In the genomic region with DNA sequence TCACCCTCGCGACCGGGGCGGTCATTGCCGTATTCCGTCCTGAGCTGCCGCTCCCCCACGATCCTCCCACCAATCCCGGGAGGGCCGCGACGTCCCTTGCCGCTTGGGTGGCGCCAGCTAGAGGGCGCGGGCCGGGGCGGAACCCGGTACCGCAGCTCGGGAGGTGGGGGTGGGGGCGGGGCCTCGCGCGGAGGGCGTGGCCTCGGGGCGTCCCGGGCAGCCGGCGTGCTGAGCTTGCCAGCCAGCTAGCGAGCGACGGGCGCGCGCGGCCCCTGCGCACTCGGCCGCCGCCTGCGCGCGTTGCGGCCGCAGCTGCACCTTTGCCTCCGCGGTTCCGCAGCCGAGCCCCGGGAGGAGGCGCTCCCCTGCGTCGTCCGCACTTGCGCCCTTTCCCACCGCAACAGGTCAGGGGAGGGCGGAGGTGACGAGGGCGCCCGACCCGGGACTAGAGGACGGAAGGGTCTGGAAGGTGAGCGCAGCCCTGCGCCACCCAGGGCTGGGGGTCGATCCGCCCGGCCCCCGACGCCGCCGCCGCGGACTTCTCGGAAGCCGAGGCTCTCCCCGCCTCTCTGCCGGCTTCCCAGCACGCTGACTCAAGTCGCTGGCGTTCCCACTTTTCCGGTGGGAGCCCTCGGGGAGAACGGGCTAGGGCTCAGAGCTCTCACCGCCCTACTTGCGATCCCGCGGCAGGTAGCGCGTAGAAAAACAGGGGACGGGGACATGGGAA, we compare ENCODE assay signal across 7 cellular contexts. TPM values are rescaled to one million over a fixed set of nuclear protein-coding genes. Genes with fewer than 3 reads are reported as not detected.
DNase-seq lines count a peak whose midpoint lies in the region; ATAC-seq and TF ChIP-seq lines count a peak whose summit lies in the region.

A gene with protein sequence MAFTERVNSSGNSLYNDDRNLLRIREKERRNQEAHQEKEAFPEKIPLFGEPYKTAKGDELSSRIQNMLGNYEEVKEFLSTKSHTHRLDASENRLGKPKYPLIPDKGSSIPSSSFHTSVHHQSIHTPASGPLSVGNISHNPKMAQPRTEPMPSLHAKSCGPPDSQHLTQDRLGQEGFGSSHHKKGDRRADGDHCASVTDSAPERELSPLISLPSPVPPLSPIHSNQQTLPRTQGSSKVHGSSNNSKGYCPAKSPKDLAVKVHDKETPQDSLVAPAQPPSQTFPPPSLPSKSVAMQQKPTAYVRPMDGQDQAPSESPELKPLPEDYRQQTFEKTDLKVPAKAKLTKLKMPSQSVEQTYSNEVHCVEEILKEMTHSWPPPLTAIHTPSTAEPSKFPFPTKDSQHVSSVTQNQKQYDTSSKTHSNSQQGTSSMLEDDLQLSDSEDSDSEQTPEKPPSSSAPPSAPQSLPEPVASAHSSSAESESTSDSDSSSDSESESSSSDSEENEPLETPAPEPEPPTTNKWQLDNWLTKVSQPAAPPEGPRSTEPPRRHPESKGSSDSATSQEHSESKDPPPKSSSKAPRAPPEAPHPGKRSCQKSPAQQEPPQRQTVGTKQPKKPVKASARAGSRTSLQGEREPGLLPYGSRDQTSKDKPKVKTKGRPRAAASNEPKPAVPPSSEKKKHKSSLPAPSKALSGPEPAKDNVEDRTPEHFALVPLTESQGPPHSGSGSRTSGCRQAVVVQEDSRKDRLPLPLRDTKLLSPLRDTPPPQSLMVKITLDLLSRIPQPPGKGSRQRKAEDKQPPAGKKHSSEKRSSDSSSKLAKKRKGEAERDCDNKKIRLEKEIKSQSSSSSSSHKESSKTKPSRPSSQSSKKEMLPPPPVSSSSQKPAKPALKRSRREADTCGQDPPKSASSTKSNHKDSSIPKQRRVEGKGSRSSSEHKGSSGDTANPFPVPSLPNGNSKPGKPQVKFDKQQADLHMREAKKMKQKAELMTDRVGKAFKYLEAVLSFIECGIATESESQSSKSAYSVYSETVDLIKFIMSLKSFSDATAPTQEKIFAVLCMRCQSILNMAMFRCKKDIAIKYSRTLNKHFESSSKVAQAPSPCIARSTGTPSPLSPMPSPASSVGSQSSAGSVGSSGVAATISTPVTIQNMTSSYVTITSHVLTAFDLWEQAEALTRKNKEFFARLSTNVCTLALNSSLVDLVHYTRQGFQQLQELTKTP (plus strand): TSS at position 240 of the 727 bp plus-strand sequence. CDS start 13,523 bp downstream, outside the sequence.

- peak; percentile 83 to 90 for DNase-seq in NCI-H1930 (lab: John Stamatoyannopoulos, UW)
- peak; percentile 90 for DNase-seq in T-helper 2 cell treated with Interferon-gamma antibody and Interleukin-4, amounts not matched to agents 5 μg/mL and 100 μg/mL, for 36 hours (ENCODE audit: low spot score)
- DNase-seq in ascending aorta (ENCODE audit: low spot score in 2 of 2), result peak; percentile 71 to 97
- peak; percentile 92 for DNase-seq in hepatic stellate cell (ENCODE audit: low spot score)
- peak; percentile 74 for DNase-seq in retinal pigment epithelial cell (ENCODE audit: low read depth)

- peak within 1 kb of the TSS; percentile 93 for H3K4me3 Mint-ChIP-seq in T-helper 2 cell treated with Interferon-gamma antibody and Interleukin-4, amounts not matched to agents 5 μg/mL and 100 μg/mL, for 36 hours

- no peaks in the 10 kb centered on the region for H3K9me3 ChIP-seq in ascending aorta

- H3K27me3 Mint-ChIP-seq in T-helper 2 cell treated with Interferon-gamma antibody and Interleukin-4, amounts not matched to agents 5 μg/mL and 100 μg/mL, for 36 hours (ENCODE audit: low read depth), result no peaks in the 10 kb centered on the region

- no peaks in the 10 kb centered on the region for H3K36me3 ChIP-seq in ascending aorta

- H3K9me3 Mint-ChIP-seq in T-helper 2 cell treated with Interferon-gamma antibody and Interleukin-4, amounts not matched to agents 5 μg/mL and 100 μg/mL, for 36 hours, result no peaks in the 10 kb centered on the region

- peak within 1 kb of the TSS; percentile 94 to 99 for H3K27ac ChIP-seq in ascending aorta

- H3K4me3 ChIP-seq in ascending aorta (peak within 1 kb of the TSS; percentile 91 to 98), retinal pigment epithelial cell (ENCODE audit: low read length) (peak within 1 kb of the TSS; percentile 69)

- H3K27me3 ChIP-seq in ascending aorta, result no peaks in the 10 kb centered on the region

- intact Hi-C loops in ascending aorta (cut with DNase I), result loop anchor here (1.0 to 10.0 kb wide), 8 partner anchors 72 to 1590 kb away; a partner anchor contains a TSS

- peak within 1 kb of the TSS; percentile 96 for H3K27ac Mint-ChIP-seq in T-helper 2 cell treated with Interferon-gamma antibody and Interleukin-4, amounts not matched to agents 5 μg/mL and 100 μg/mL, for 36 hours

- peaks cover 5 to 21% of the 10 kb centered on the region in 2 donors for H3K4me1 ChIP-seq in ascending aorta

- peak; percentile 46 for ATAC-seq in GM18505 (IDR thresholded peaks at IDR 0.05; ENCODE audit: unreplicated experiment)
- ATAC-seq in HG02970 (IDR thresholded peaks at IDR 0.05; ENCODE audit: low FRiP score, unreplicated experiment), result peak; percentile 49

- TF ChIP-seq CTCF in ascending aorta (IDR thresholded peaks at IDR 0.05) (peak; percentile 23 to 52 (median 33)), retinal pigment epithelial cell (conservative IDR thresholded peaks at IDR 0.05; ENCODE audit: low read depth, low read length) (peak; percentile 17)

- TF ChIP-seq POLR2A in GM18505 (IDR thresholded peaks at IDR 0.05; ENCODE audit: borderline replicate concordance, extremely low read depth, insufficient read depth, insufficient read length), result peak; percentile 89

- H3K4me1 Mint-ChIP-seq in T-helper 2 cell treated with Interferon-gamma antibody and Interleukin-4, amounts not matched to agents 5 μg/mL and 100 μg/mL, for 36 hours (ENCODE audit: low read depth), result peaks cover 43% of the 10 kb centered on the region

- H3K36me3 Mint-ChIP-seq in T-helper 2 cell treated with Interferon-gamma antibody and Interleukin-4, amounts not matched to agents 5 μg/mL and 100 μg/mL, for 36 hours (ENCODE audit: low read depth), result peaks cover 10% of the 10 kb centered on the region

RNA-seq across cellular contexts. Expression of the gene that starts here (rescaled TPM):
- 112 TPM for total RNA-seq in ascending aorta

Comparison
In these comparisons a context has a peak if more than half of its experiments do, and no peak if none do; other contexts are left out.
1. Peak in every context shown above with its lines: DNase-seq, ATAC-seq, H3K4me3 ChIP-seq and H3K27ac ChIP-seq.